In genomic region chr17:36115649-36115977, GRCh38 we compare ENCODE assay signal across 4 cellular contexts. TPM values are rescaled to one million over a fixed set of nuclear protein-coding genes. Genes with fewer than 3 reads are reported as not detected.
"Had no signal": no experiment of that assay in that cellular context is flagged by ENCODE, and none has a peak within 500 bp of the region (broad histone marks: within the 10 kb centered on the region; RNA-seq: fewer than 3 reads in every experiment).

No MANE protein-coding gene starts in this region.

RNA-seq across cellular contexts. Expression of gene CCL4, which starts 12.0 kb away (rescaled TPM):
- total RNA-seq: PC-3, SJSA1 had no signal
- polyA plus RNA-seq: SK-N-SH had no signal

RNA-seq across cellular contexts. Expression of gene CCL3, which starts 25.7 kb away (rescaled TPM):
- total RNA-seq: M059J, PC-3, SJSA1 had no signal
- polyA plus RNA-seq: SK-N-SH had no signal

RNA-seq across cellular contexts. Expression of gene CCL18, which starts 51.5 kb away (rescaled TPM):
- total RNA-seq: M059J, PC-3, SJSA1 had no signal
- polyA plus RNA-seq: SK-N-SH had no signal
